ENCODE assay signal across 13 cellular contexts in genomic region chr14:61222388-61222787, GRCh38.
"Had no signal": no experiment of that assay in that cellular context is flagged by ENCODE, and none has a peak within 500 bp of the region (broad histone marks: within the 10 kb centered on the region; RNA-seq: fewer than 3 reads in every experiment).

No MANE protein-coding gene starts in this region.

- H3K9me3 ChIP-seq: ascending aorta, thoracic aorta had no signal

- H3K27ac ChIP-seq: ascending aorta, thoracic aorta had no signal

- H3K27ac Mint-ChIP-seq: activated CD8-positive, alpha-beta T cell treated with anti-CD3 and anti-CD28 coated beads, Interleukin-2, amount 10 ng/mL, durations not matched to agents 7 days and 5 days; naive thymus-derived CD4-positive, alpha-beta T cell; T-cell had no signal

- H3K36me3 ChIP-seq: ascending aorta, thoracic aorta had no signal

- H3K4me1 ChIP-seq: ascending aorta had no signal

- H3K4me3 Mint-ChIP-seq: activated CD8-positive, alpha-beta T cell treated with anti-CD3 and anti-CD28 coated beads, Interleukin-2, amount 10 ng/mL, durations not matched to agents 7 days and 5 days; naive thymus-derived CD4-positive, alpha-beta T cell; T-cell had no signal

- H3K4me3 ChIP-seq: ascending aorta, thoracic aorta had no signal

- DNase-seq: activated CD4-positive, alpha-beta T cell treated with anti-CD3 and anti-CD28 coated beads for 48 hours; activated CD8-positive, alpha-beta memory T cell treated with anti-CD3 and anti-CD28 coated beads, Interleukin-2, amount 50 U/mL, for 48 hours; activated CD8-positive, alpha-beta T cell treated with anti-CD3 and anti-CD28 coated beads, Interleukin-2, amount 10 ng/mL, durations not matched to agents 7 days and 5 days; left cardiac atrium; naive thymus-derived CD4-positive, alpha-beta T cell; occipital lobe; stimulated activated CD4-positive, alpha-beta T cell treated with anti-CD3 and anti-CD28 coated beads, Interleukin-4, amount 100 ng/mL, for 1 hour; stimulated activated CD8-positive, alpha-beta memory T cell treated with anti-CD3 and anti-CD28 coated beads, Interleukin-4, amount 100 ng/mL, for 48 hours; stimulated activated naive CD8-positive, alpha-beta T cell treated with anti-CD3 and anti-CD28 coated beads, Interleukin-15, Interleukin-2, amounts not matched to agents 100 U/mL and 50 U/mL, for 24 hours; T-cell; T1000 had no signal

- H3K9me3 Mint-ChIP-seq: naive thymus-derived CD4-positive, alpha-beta T cell; T-cell had no signal

- H3K4me1 Mint-ChIP-seq: T-cell had no signal

- H3K27me3 ChIP-seq: ascending aorta had no signal

- H3K36me3 Mint-ChIP-seq: naive thymus-derived CD4-positive, alpha-beta T cell; T-cell had no signal

- ATAC-seq: activated CD8-positive, alpha-beta T cell treated with anti-CD3 and anti-CD28 coated beads, Interleukin-2, amount 10 ng/mL, durations not matched to agents 7 days and 5 days; naive thymus-derived CD4-positive, alpha-beta T cell; stimulated activated naive CD8-positive, alpha-beta T cell treated with anti-CD3 and anti-CD28 coated beads, Interleukin-15, Interleukin-2, amounts not matched to agents 100 U/mL and 50 U/mL, for 24 hours; T-cell had no signal
